In genomic region chr7:143047327-143047726, GRCh38 we compare ENCODE assay signal across 20 cellular contexts. TPM values are rescaled to one million over a fixed set of nuclear protein-coding genes. Genes with fewer than 3 reads are reported as not detected.
"Had no signal": no experiment of that assay in that cellular context is flagged by ENCODE, and none has a peak within 500 bp of the region (broad histone marks: within the 10 kb centered on the region; RNA-seq: fewer than 3 reads in every experiment).

No MANE protein-coding gene starts in this region.

- H3K9me3 ChIP-seq: adrenal gland, pancreas, testis had no signal

- H3K4me1 ChIP-seq: adrenal gland had no signal

- H3K9me3 Mint-ChIP-seq: activated CD4-positive, alpha-beta T cell treated with anti-CD3 and anti-CD28 coated beads, Interleukin-2, amount 10 ng/mL, durations not matched to agents 7 days and 5 days; stimulated activated naive CD8-positive, alpha-beta T cell treated with anti-CD3 and anti-CD28 coated beads, Interleukin-15, amount 100 ng/mL, for 72 hours had no signal

- H3K27ac Mint-ChIP-seq: activated CD4-positive, alpha-beta T cell treated with anti-CD3 and anti-CD28 coated beads, Interleukin-2, amount 10 ng/mL, durations not matched to agents 7 days and 5 days; stimulated activated naive CD8-positive, alpha-beta T cell treated with anti-CD3 and anti-CD28 coated beads, Interleukin-15, amount 100 ng/mL, for 72 hours had no signal

- H3K4me1 Mint-ChIP-seq: activated CD4-positive, alpha-beta T cell treated with anti-CD3 and anti-CD28 coated beads, Interleukin-2, amount 10 ng/mL, durations not matched to agents 7 days and 5 days; stimulated activated naive CD8-positive, alpha-beta T cell treated with anti-CD3 and anti-CD28 coated beads, Interleukin-15, amount 100 ng/mL, for 72 hours had no signal

- H3K4me3 ChIP-seq: adrenal gland, coronary artery, pancreas, testis had no signal

- H3K27ac ChIP-seq: adrenal gland, coronary artery, epithelial cell of prostate, pancreas, testis had no signal

- DNase-seq: activated CD4-positive, alpha-beta T cell treated with anti-CD3 and anti-CD28 coated beads, Interleukin-2, amount 10 ng/mL, durations not matched to agents 7 days and 5 days; activated CD4-positive, CD25-positive, alpha-beta regulatory T cell; activated naive CD4-positive, alpha-beta T cell treated with anti-CD3 and anti-CD28 coated beads, Interleukin-2, amount 50 U/mL, for 16 hours; activated T-cell treated with anti-CD3 and anti-CD28 coated beads for 4 hours; adrenal gland; caudate nucleus; effector memory CD4-positive, alpha-beta T cell; kidney; pancreas; stimulated activated CD4-positive, alpha-beta T cell treated with anti-CD3 and anti-CD28 coated beads, Interleukin-15, amount 100 ng/mL, for 24 hours; stimulated activated CD4-positive, alpha-beta T cell treated with anti-CD3 and anti-CD28 coated beads, Interleukin-4, amount 100 ng/mL, for 4 hours; stimulated activated naive CD8-positive, alpha-beta T cell treated with anti-CD3 and anti-CD28 coated beads, Interleukin-15, amount 100 ng/mL, for 72 hours; testis had no signal

- H3K4me3 Mint-ChIP-seq: activated CD4-positive, alpha-beta T cell treated with anti-CD3 and anti-CD28 coated beads, Interleukin-2, amount 10 ng/mL, durations not matched to agents 7 days and 5 days; stimulated activated naive CD8-positive, alpha-beta T cell treated with anti-CD3 and anti-CD28 coated beads, Interleukin-15, amount 100 ng/mL, for 72 hours had no signal

- ATAC-seq: stimulated activated naive CD8-positive, alpha-beta T cell treated with anti-CD3 and anti-CD28 coated beads, Interleukin-15, amount 100 ng/mL, for 72 hours had no signal

- H3K36me3 ChIP-seq: adrenal gland, pancreas had no signal

- H3K27me3 ChIP-seq: adrenal gland, pancreas, testis had no signal

RNA-seq across cellular contexts. Expression of gene OR6V1, which starts 4.8 kb away (rescaled TPM):
- total RNA-seq: activated CD4-positive, alpha-beta T cell treated with anti-CD3 and anti-CD28 coated beads, Interleukin-2, amount 10 ng/mL, durations not matched to agents 7 days and 5 days; activated CD8-positive, alpha-beta memory T cell treated with anti-CD3 and anti-CD28 coated beads for 36 hours; adrenal gland; kidney; lower leg skin; pancreas; renal cortical epithelial cell; skeletal muscle tissue; testis; ureter had no signal

RNA-seq across cellular contexts. Expression of gene OR9A2, which starts 20.4 kb away (rescaled TPM):
- total RNA-seq: activated CD4-positive, alpha-beta T cell treated with anti-CD3 and anti-CD28 coated beads, Interleukin-2, amount 10 ng/mL, durations not matched to agents 7 days and 5 days; activated CD8-positive, alpha-beta memory T cell treated with anti-CD3 and anti-CD28 coated beads for 36 hours; adrenal gland; kidney; lower leg skin; pancreas; renal cortical epithelial cell; skeletal muscle tissue; ureter had no signal
